1 cellular context compared by ENCODE assay signal in the genomic region with DNA sequence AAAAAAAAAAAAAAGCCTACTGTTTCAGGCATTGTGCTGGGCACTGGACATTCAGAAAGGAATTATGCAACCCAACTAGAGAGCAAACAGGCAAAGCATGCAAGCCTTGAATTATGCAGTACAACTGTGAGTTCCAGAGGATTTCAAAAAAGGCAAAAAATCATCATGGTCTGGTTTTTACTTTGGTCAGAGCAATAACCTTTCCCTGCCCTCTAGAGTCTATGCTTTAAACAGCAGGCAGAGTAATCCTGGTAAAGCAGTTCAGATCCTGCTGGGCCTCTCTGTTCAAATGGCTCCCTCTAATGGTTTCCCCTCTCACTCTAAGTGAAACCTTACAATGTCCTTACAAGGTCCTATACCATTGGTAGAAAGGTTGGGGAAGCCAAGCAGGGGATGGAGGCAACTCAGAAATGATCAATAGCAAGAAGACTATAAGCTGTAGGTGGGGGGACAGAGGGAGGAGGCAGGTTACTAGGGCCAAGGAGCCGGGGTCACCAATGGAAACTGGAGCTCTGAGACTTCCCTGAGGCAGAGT.
TF ChIP-seq lines count a peak whose summit lies in the region.

No MANE protein-coding gene starts in this region.

TF ChIP-seq in K562, 482 proteins besides CTCF, POLR2A, EP300 and RAD21 (continues in another document):
- TF ChIP-seq EZH2 (IDR thresholded peaks at IDR 0.05; ENCODE audit: borderline replicate concordance, low read depth, low read length) = no peak
- TF ChIP-seq DPF2 (IDR thresholded peaks at IDR 0.05) = no peak; the same call in 1 of the 2 replicates
- TF ChIP-seq WHSC1 (IDR thresholded peaks at IDR 0.05; ENCODE audit: low read length) = no peak
- TF ChIP-seq, protein P1, sequence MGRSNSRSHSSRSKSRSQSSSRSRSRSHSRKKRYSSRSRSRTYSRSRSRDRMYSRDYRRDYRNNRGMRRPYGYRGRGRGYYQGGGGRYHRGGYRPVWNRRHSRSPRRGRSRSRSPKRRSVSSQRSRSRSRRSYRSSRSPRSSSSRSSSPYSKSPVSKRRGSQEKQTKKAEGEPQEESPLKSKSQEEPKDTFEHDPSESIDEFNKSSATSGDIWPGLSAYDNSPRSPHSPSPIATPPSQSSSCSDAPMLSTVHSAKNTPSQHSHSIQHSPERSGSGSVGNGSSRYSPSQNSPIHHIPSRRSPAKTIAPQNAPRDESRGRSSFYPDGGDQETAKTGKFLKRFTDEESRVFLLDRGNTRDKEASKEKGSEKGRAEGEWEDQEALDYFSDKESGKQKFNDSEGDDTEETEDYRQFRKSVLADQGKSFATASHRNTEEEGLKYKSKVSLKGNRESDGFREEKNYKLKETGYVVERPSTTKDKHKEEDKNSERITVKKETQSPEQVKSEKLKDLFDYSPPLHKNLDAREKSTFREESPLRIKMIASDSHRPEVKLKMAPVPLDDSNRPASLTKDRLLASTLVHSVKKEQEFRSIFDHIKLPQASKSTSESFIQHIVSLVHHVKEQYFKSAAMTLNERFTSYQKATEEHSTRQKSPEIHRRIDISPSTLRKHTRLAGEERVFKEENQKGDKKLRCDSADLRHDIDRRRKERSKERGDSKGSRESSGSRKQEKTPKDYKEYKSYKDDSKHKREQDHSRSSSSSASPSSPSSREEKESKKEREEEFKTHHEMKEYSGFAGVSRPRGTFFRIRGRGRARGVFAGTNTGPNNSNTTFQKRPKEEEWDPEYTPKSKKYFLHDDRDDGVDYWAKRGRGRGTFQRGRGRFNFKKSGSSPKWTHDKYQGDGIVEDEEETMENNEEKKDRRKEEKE (IDR thresholded peaks at IDR 0.05; ENCODE audit: borderline replicate concordance in 1 of 2, control insufficient read depth in 1 of 2, low read depth in 2 of 2, low read length in 1 of 2) = no peak
- TF ChIP-seq POLR3G (IDR thresholded peaks at IDR 0.05; ENCODE audit: extremely low read depth, insufficient read length, insufficient replicate concordance) = no peak
- TF ChIP-seq, protein P2, sequence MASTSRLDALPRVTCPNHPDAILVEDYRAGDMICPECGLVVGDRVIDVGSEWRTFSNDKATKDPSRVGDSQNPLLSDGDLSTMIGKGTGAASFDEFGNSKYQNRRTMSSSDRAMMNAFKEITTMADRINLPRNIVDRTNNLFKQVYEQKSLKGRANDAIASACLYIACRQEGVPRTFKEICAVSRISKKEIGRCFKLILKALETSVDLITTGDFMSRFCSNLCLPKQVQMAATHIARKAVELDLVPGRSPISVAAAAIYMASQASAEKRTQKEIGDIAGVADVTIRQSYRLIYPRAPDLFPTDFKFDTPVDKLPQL (IDR thresholded peaks at IDR 0.05; ENCODE audit: extremely low read depth, insufficient read length) = no peak
- no peak for TF ChIP-seq RFX1 (IDR thresholded peaks at IDR 0.05)
- TF ChIP-seq TFAM (CRISPR knock-in tag; conservative IDR thresholded peaks at IDR 0.05) = no peak
- TF ChIP-seq, protein P3, sequence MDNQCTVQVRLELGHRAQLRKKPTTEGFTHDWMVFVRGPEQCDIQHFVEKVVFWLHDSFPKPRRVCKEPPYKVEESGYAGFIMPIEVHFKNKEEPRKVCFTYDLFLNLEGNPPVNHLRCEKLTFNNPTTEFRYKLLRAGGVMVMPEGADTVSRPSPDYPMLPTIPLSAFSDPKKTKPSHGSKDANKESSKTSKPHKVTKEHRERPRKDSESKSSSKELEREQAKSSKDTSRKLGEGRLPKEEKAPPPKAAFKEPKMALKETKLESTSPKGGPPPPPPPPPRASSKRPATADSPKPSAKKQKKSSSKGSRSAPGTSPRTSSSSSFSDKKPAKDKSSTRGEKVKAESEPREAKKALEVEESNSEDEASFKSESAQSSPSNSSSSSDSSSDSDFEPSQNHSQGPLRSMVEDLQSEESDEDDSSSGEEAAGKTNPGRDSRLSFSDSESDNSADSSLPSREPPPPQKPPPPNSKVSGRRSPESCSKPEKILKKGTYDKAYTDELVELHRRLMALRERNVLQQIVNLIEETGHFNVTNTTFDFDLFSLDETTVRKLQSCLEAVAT (IDR thresholded peaks at IDR 0.05) = no peak
- TF ChIP-seq, protein P4, sequence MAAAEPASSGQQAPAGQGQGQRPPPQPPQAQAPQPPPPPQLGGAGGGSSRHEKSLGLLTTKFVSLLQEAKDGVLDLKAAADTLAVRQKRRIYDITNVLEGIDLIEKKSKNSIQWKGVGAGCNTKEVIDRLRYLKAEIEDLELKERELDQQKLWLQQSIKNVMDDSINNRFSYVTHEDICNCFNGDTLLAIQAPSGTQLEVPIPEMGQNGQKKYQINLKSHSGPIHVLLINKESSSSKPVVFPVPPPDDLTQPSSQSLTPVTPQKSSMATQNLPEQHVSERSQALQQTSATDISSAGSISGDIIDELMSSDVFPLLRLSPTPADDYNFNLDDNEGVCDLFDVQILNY (CRISPR knock-in tag; IDR thresholded peaks at IDR 0.05) = no peak
- TF ChIP-seq POLR2AphosphoS5 (IDR thresholded peaks at IDR 0.05; ENCODE audit: control insufficient read depth, insufficient read depth, low read depth, low read length) = no peak
- TF ChIP-seq, protein P5, sequence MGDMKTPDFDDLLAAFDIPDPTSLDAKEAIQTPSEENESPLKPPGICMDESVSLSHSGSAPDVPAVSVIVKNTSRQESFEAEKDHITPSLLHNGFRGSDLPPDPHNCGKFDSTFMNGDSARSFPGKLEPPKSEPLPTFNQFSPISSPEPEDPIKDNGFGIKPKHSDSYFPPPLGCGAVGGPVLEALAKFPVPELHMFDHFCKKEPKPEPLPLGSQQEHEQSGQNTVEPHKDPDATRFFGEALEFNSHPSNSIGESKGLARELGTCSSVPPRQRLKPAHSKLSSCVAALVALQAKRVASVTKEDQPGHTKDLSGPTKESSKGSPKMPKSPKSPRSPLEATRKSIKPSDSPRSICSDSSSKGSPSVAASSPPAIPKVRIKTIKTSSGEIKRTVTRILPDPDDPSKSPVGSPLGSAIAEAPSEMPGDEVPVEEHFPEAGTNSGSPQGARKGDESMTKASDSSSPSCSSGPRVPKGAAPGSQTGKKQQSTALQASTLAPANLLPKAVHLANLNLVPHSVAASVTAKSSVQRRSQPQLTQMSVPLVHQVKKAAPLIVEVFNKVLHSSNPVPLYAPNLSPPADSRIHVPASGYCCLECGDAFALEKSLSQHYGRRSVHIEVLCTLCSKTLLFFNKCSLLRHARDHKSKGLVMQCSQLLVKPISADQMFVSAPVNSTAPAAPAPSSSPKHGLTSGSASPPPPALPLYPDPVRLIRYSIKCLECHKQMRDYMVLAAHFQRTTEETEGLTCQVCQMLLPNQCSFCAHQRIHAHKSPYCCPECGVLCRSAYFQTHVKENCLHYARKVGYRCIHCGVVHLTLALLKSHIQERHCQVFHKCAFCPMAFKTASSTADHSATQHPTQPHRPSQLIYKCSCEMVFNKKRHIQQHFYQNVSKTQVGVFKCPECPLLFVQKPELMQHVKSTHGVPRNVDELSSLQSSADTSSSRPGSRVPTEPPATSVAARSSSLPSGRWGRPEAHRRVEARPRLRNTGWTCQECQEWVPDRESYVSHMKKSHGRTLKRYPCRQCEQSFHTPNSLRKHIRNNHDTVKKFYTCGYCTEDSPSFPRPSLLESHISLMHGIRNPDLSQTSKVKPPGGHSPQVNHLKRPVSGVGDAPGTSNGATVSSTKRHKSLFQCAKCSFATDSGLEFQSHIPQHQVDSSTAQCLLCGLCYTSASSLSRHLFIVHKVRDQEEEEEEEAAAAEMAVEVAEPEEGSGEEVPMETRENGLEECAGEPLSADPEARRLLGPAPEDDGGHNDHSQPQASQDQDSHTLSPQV (IDR thresholded peaks at IDR 0.05) = no peak
- TF ChIP-seq, protein P6, sequence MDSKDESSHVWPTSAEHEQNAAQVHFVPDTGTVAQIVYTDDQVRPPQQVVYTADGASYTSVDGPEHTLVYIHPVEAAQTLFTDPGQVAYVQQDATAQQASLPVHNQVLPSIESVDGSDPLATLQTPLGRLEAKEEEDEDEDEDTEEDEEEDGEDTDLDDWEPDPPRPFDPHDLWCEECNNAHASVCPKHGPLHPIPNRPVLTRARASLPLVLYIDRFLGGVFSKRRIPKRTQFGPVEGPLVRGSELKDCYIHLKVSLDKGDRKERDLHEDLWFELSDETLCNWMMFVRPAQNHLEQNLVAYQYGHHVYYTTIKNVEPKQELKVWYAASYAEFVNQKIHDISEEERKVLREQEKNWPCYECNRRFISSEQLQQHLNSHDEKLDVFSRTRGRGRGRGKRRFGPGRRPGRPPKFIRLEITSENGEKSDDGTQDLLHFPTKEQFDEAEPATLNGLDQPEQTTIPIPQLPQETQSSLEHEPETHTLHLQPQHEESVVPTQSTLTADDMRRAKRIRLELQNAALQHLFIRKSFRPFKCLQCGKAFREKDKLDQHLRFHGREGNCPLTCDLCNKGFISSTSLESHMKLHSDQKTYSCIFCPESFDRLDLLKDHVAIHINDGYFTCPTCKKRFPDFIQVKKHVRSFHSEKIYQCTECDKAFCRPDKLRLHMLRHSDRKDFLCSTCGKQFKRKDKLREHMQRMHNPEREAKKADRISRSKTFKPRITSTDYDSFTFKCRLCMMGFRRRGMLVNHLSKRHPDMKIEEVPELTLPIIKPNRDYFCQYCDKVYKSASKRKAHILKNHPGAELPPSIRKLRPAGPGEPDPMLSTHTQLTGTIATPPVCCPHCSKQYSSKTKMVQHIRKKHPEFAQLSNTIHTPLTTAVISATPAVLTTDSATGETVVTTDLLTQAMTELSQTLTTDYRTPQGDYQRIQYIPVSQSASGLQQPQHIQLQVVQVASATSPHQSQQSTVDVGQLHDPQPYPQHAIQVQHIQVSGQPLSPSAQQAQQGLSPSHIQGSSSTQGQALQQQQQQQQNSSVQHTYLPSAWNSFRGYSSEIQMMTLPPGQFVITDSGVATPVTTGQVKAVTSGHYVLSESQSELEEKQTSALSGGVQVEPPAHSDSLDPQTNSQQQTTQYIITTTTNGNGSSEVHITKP (IDR thresholded peaks at IDR 0.05; ENCODE audit: partially characterized antibody) = peak; percentile 71
- no peak for TF ChIP-seq ELF2 (CRISPR knock-in tag; IDR thresholded peaks at IDR 0.05)
- TF ChIP-seq MCM5 (IDR thresholded peaks at IDR 0.05; ENCODE audit: low read depth) = no peak
- TF ChIP-seq HMGN3 (IDR thresholded peaks at IDR 0.05; ENCODE audit: borderline replicate concordance, extremely low read depth, insufficient read length, low read depth, low read length) = no peak
- TF ChIP-seq MEF2D (tag; conservative IDR thresholded peaks at IDR 0.05; ENCODE audit: low read depth) = no peak
- TF ChIP-seq, protein P7, sequence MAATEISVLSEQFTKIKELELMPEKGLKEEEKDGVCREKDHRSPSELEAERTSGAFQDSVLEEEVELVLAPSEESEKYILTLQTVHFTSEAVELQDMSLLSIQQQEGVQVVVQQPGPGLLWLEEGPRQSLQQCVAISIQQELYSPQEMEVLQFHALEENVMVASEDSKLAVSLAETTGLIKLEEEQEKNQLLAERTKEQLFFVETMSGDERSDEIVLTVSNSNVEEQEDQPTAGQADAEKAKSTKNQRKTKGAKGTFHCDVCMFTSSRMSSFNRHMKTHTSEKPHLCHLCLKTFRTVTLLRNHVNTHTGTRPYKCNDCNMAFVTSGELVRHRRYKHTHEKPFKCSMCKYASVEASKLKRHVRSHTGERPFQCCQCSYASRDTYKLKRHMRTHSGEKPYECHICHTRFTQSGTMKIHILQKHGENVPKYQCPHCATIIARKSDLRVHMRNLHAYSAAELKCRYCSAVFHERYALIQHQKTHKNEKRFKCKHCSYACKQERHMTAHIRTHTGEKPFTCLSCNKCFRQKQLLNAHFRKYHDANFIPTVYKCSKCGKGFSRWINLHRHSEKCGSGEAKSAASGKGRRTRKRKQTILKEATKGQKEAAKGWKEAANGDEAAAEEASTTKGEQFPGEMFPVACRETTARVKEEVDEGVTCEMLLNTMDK (IDR thresholded peaks at IDR 0.05; ENCODE audit: borderline replicate concordance, insufficient read depth, low read depth, low read length, poor library complexity, severe bottlenecking) = no peak
- TF ChIP-seq ZNF384 (IDR thresholded peaks at IDR 0.05; ENCODE audit: low read depth, low read length) = peak; percentile 69
- TF ChIP-seq CBFB (CRISPR knock-in tag; IDR thresholded peaks at IDR 0.05) = no peak
- TF ChIP-seq E2F3 (CRISPR knock-in tag; IDR thresholded peaks at IDR 0.05) = no peak
- TF ChIP-seq BCOR (IDR thresholded peaks at IDR 0.05) = no peak
- no peak for TF ChIP-seq ZSCAN32 (CRISPR knock-in tag; IDR thresholded peaks at IDR 0.05)
- no peak for TF ChIP-seq MAFF (IDR thresholded peaks at IDR 0.05; ENCODE audit: low read length)
- peak in 1 of 2 experiments; percentile 38; a peak in 1 of 4 replicates for TF ChIP-seq SRF (CRISPR knock-in tag; IDR thresholded peaks at IDR 0.05)
- TF ChIP-seq ZNF780A (CRISPR knock-in tag; IDR thresholded peaks at IDR 0.05) = no peak
- no peak for TF ChIP-seq PTTG1 (tag; IDR thresholded peaks at IDR 0.05; ENCODE audit: low read depth)
- TF ChIP-seq ZNF41 (CRISPR knock-in tag; conservative IDR thresholded peaks at IDR 0.05) = no peak
- peak; percentile 32 for TF ChIP-seq RBM25 (IDR thresholded peaks at IDR 0.05; ENCODE audit: low read depth, low read length, severe bottlenecking)
- TF ChIP-seq FOXJ2 (tag; IDR thresholded peaks at IDR 0.05) = no peak
- no peak for TF ChIP-seq ZNF408 (CRISPR knock-in tag; IDR thresholded peaks at IDR 0.05; ENCODE audit: low read depth)
- no peak for TF ChIP-seq CBFA2T3 (IDR thresholded peaks at IDR 0.05)
- TF ChIP-seq ZNF197 (CRISPR knock-in tag; IDR thresholded peaks at IDR 0.05; ENCODE audit: low read depth) = no peak
- no peak for TF ChIP-seq ADNP (tag; IDR thresholded peaks at IDR 0.05)
- TF ChIP-seq HNRNPL (IDR thresholded peaks at IDR 0.05; ENCODE audit: low read depth, low read length) = no peak
- TF ChIP-seq, protein P8, sequence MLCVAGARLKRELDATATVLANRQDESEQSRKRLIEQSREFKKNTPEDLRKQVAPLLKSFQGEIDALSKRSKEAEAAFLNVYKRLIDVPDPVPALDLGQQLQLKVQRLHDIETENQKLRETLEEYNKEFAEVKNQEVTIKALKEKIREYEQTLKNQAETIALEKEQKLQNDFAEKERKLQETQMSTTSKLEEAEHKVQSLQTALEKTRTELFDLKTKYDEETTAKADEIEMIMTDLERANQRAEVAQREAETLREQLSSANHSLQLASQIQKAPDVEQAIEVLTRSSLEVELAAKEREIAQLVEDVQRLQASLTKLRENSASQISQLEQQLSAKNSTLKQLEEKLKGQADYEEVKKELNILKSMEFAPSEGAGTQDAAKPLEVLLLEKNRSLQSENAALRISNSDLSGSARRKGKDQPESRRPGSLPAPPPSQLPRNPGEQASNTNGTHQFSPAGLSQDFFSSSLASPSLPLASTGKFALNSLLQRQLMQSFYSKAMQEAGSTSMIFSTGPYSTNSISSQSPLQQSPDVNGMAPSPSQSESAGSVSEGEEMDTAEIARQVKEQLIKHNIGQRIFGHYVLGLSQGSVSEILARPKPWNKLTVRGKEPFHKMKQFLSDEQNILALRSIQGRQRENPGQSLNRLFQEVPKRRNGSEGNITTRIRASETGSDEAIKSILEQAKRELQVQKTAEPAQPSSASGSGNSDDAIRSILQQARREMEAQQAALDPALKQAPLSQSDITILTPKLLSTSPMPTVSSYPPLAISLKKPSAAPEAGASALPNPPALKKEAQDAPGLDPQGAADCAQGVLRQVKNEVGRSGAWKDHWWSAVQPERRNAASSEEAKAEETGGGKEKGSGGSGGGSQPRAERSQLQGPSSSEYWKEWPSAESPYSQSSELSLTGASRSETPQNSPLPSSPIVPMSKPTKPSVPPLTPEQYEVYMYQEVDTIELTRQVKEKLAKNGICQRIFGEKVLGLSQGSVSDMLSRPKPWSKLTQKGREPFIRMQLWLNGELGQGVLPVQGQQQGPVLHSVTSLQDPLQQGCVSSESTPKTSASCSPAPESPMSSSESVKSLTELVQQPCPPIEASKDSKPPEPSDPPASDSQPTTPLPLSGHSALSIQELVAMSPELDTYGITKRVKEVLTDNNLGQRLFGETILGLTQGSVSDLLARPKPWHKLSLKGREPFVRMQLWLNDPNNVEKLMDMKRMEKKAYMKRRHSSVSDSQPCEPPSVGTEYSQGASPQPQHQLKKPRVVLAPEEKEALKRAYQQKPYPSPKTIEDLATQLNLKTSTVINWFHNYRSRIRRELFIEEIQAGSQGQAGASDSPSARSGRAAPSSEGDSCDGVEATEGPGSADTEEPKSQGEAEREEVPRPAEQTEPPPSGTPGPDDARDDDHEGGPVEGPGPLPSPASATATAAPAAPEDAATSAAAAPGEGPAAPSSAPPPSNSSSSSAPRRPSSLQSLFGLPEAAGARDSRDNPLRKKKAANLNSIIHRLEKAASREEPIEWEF (CRISPR knock-in tag; IDR thresholded peaks at IDR 0.05) = no peak
- no peak for TF ChIP-seq ZNF24 (IDR thresholded peaks at IDR 0.05)
